10 cellular contexts compared by ENCODE assay signal in the genomic region with DNA sequence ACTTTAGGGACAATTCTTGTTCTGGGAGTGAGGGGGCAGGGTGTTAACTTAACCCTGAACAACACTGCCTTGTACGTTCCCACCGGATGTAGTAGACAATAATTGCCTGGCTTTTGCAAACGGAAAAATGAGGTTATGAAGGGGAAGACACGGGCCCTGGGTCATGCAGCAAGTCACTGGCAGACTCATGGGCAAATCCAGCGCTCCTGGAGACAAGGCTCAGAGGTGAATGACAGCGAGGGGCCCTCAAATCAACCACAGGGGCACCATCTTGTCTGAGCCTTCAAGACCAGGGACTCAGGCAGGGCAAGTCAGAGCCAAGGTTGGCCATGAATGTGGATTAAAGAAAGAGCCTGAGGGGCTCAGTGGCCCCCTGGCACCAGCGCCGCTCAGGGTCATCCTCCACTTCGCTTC. TPM values are rescaled to one million over a fixed set of nuclear protein-coding genes. Genes with fewer than 3 reads are reported as not detected.
A peak's percentile ranks its signal among the peaks of the same experiment; 100 is the strongest.
DNase-seq lines count a peak whose midpoint lies in the region; ATAC-seq and TF ChIP-seq lines count a peak whose summit lies in the region.
"Had no signal": no experiment of that assay in that cellular context is flagged by ENCODE, and none has a peak within 500 bp of the region (broad histone marks: within the 10 kb centered on the region; RNA-seq: fewer than 3 reads in every experiment).

No MANE protein-coding gene starts in this region.

- H3K79me2 ChIP-seq in Karpas-422 (ENCODE audit: low read length), result no peaks in the 10 kb centered on the region

- H3K4me3 ChIP-seq in HFF-Myc (replicated peaks; ENCODE audit: low read depth, low read length) (peak overlapping the region; percentile 77), fibroblast of the aortic adventitia (ENCODE audit: low read depth, low read length) (peak overlapping the region; percentile 95), Karpas-422 (ENCODE audit: low read length) (no peak overlapping the region)

- TF ChIP-seq CTCF in HFF-Myc (IDR thresholded peaks at IDR 0.05; ENCODE audit: low read depth, low read length, missing control alignments) (no peak), fibroblast of the aortic adventitia (IDR thresholded peaks at IDR 0.05; ENCODE audit: insufficient read depth, low read length) (no peak)

- no peaks in the 10 kb centered on the region for H4K20me1 ChIP-seq in Karpas-422 (ENCODE audit: insufficient read depth, low read depth, low read length)

- no peaks in the 10 kb centered on the region for H3K27me3 ChIP-seq in Karpas-422 (ENCODE audit: low read length)

- no peak overlapping the region for H3K9ac ChIP-seq in Karpas-422 (ENCODE audit: low read length)

- DNase-seq in HFF-Myc (ENCODE audit: extremely low read depth, low read depth), result no peak
- peak; percentile 47 for DNase-seq in UCSD-AML1 (lab: John Stamatoyannopoulos, UW; ENCODE audit: unreplicated experiment)
- DNase-seq in fibroblast of the aortic adventitia (ENCODE audit: low read depth), result no peak
- peak; percentile 34 for DNase-seq in stimulated activated CD4-positive, alpha-beta T cell treated with anti-CD3 and anti-CD28 coated beads, Interleukin-4, amount 100 ng/mL, for 1 hour
- no peak for DNase-seq in AG20443 (ENCODE audit: low spot score)
- DNase-seq in Karpas-422, result no peak
- no peak for DNase-seq in NCI-H748 (lab: John Stamatoyannopoulos, UW; ENCODE audit: unreplicated experiment)

- peaks cover 38% of the 10 kb centered on the region for H3K4me1 ChIP-seq in Karpas-422 (ENCODE audit: low read length)

- no peak overlapping the region for H3K4me2 ChIP-seq in Karpas-422 (ENCODE audit: low read depth, low read length, poor library complexity, severe bottlenecking)

- H3K9me2 ChIP-seq in Karpas-422 (replicated peaks; ENCODE audit: insufficient read depth, low read length), result no peaks in the 10 kb centered on the region

- no peak for ATAC-seq in HG03095 (IDR thresholded peaks at IDR 0.05; ENCODE audit: unreplicated experiment)

- H3K27ac ChIP-seq in Karpas-422 (ENCODE audit: low read length), result no peak overlapping the region

- no peaks in the 10 kb centered on the region for H3K36me3 ChIP-seq in Karpas-422 (ENCODE audit: insufficient read depth, low read length)

- H2AFZ ChIP-seq in Karpas-422 (ENCODE audit: low read length), result no peak overlapping the region

- H3K9me3 ChIP-seq in Karpas-422 (ENCODE audit: low read length), result no peaks in the 10 kb centered on the region

RNA-seq across cellular contexts. Expression of a gene that starts 2.8 kb away (rescaled TPM):
- total RNA-seq in fibroblast of the aortic adventitia (ENCODE audit: low replicate concordance), result 14.0 and 36.1 TPM in 2 replicates
- 0.56 and 2.4 TPM in 2 replicates for total RNA-seq in Karpas-422 (2014; rRNA removed; shearing (Covaris generic); ENCODE audit: low replicate concordance)

RNA-seq across cellular contexts. Expression of a gene that starts 49.4 kb away (rescaled TPM):
- not detected in 2 replicates for total RNA-seq in fibroblast of the aortic adventitia (ENCODE audit: low replicate concordance)
- total RNA-seq in Karpas-422 (2014; rRNA removed; shearing (Covaris generic); ENCODE audit: low replicate concordance), result not detected in 2 replicates
- total RNA-seq: glomerular endothelial cell, RPMI7951 had no signal

Comparison
In these comparisons a context has a peak if more than half of its experiments do, and no peak if none do; other contexts are left out.
1. DNase-seq: peak in UCSD-AML1 (single experiment) and stimulated activated CD4-positive, alpha-beta T cell treated with anti-CD3 and anti-CD28 coated beads, Interleukin-4, amount 100 ng/mL, for 1 hour (single experiment); none in HFF-Myc (single experiment), fibroblast of the aortic adventitia (single experiment), AG20443 (single experiment), Karpas-422 (single experiment) and NCI-H748 (single experiment).